24 cellular contexts compared by ENCODE assay signal in the genomic region with DNA sequence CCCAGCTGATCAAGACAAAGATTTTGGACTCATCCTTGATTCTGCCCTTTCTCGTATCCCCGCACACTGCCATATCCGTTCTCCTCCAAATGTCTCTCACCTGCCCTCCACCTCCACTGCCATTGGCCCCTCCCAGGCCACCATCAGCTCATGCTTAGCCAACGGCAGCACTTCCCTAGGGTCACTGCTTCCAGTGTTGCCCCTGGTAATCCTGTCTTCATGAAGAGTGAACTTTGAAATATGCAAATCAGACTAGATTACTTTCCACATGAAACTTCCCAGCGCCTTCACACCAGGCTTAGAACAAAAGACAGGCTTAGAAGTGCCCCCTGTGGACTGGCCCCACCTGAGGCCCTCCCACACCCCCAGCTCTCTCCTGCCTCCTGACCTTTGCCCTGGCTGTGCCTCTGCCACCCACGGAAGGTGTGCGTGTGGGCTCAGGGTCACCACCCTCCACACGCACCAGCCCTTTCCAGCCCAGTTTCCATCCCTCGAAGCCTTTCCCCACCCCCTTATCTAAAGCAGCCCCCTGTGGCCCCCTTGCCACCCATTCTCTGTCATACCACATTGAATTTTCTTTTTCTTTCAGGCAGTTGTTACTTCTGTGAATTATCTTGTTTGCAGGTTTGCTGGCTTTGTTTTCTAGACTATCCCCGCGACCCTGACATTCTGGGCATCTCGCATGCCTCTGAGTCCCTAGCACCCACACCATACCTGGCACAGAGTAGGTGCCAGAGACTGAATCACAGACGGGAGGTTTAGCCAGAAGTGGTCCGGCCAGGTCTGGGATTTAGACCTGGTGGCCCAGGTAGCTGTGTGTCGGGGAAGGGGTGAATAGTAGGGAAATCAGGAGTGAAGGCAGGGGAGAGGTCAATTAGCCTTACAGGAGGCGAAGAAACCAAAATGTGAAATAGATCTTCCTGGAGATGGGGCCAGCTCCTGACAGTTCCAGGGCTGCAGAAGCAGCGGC. TPM values are rescaled to one million over a fixed set of nuclear protein-coding genes. Genes with fewer than 3 reads are reported as not detected.
"Had no signal": no experiment of that assay in that cellular context is flagged by ENCODE, and none has a peak within 500 bp of the region (broad histone marks: within the 10 kb centered on the region; RNA-seq: fewer than 3 reads in every experiment).

No MANE protein-coding gene starts in this region.

- H3K4me3 ChIP-seq: left ventricle myocardium inferior, prostate gland, smooth muscle cell, transverse colon had no signal

- ATAC-seq: natural killer cell treated with Interleukin-12 subunit alpha and Interleukin-12 subunit beta and Interleukin-15 and Interleukin-18, amount 100 ng/mL, for 72 hours; right cardiac atrium had no signal

- H3K27ac ChIP-seq: brain microvascular endothelial cell, left ventricle myocardium inferior, prostate gland, transverse colon, VCaP had no signal

- DNase-seq: activated CD4-positive, alpha-beta memory T cell treated with anti-CD3 and anti-CD28 coated beads, Interleukin-2, amount 10 ng/mL, durations not matched to agents 7 days and 5 days; activated CD8-positive, alpha-beta memory T cell treated with anti-CD3 and anti-CD28 coated beads, Interleukin-2, amount 50 U/mL, for 4 hours; activated naive CD4-positive, alpha-beta T cell; anterior cingulate cortex; brain microvascular endothelial cell; cortex of kidney; effector memory CD4-positive, alpha-beta T cell; foreskin melanocyte; left ventricle myocardium inferior; mesenchymal stem cell; nucleus accumbens; right cardiac atrium; stimulated activated CD4-positive, alpha-beta T cell treated with anti-CD3 and anti-CD28 coated beads, Interleukin-4, amount 100 ng/mL, for 4 hours; stimulated activated CD8-positive, alpha-beta memory T cell treated with anti-CD3 and anti-CD28 coated beads, Interleukin-4, amount 100 ng/mL, for 48 hours; stimulated activated naive CD4-positive, alpha-beta T cell treated with Interleukin-2 at 50 U/mL for 16 hours; substantia nigra; transverse colon had no signal

- H3K9me3 Mint-ChIP-seq: activated CD4-positive, alpha-beta memory T cell treated with anti-CD3 and anti-CD28 coated beads, Interleukin-2, amount 10 ng/mL, durations not matched to agents 7 days and 5 days; natural killer cell treated with Interleukin-12 subunit alpha and Interleukin-12 subunit beta and Interleukin-15 and Interleukin-18, amount 100 ng/mL, for 72 hours had no signal

- H3K27ac Mint-ChIP-seq: activated CD4-positive, alpha-beta memory T cell treated with anti-CD3 and anti-CD28 coated beads, Interleukin-2, amount 10 ng/mL, durations not matched to agents 7 days and 5 days; natural killer cell treated with Interleukin-12 subunit alpha and Interleukin-12 subunit beta and Interleukin-15 and Interleukin-18, amount 100 ng/mL, for 72 hours had no signal

- H3K4me3 Mint-ChIP-seq: activated CD4-positive, alpha-beta memory T cell treated with anti-CD3 and anti-CD28 coated beads, Interleukin-2, amount 10 ng/mL, durations not matched to agents 7 days and 5 days; central memory CD8-positive, alpha-beta T cell; natural killer cell treated with Interleukin-12 subunit alpha and Interleukin-12 subunit beta and Interleukin-15 and Interleukin-18, amount 100 ng/mL, for 72 hours had no signal

RNA-seq across cellular contexts. Expression of a gene that starts 26.8 kb away (rescaled TPM):
- total RNA-seq: activated CD4-positive, alpha-beta memory T cell treated with anti-CD3 and anti-CD28 coated beads, Interleukin-2, amount 10 ng/mL, durations not matched to agents 7 days and 5 days; fibroblast of lung; left ventricle myocardium inferior; natural killer cell treated with Interleukin-12 subunit alpha and Interleukin-12 subunit beta and Interleukin-15 and Interleukin-18, amount 100 ng/mL, for 72 hours; right cardiac atrium; smooth muscle cell; T-helper 1 cell treated with Interleukin-12 subunit alpha and Interleukin-12 subunit beta and Interleukin-4 antibody, amounts not matched to agents 30 ng/mL and 1 ng/mL, for 36 hours; transverse colon had no signal

RNA-seq across cellular contexts. Expression of a gene that starts 38.9 kb away (rescaled TPM):
- total RNA-seq: activated CD4-positive, alpha-beta memory T cell treated with anti-CD3 and anti-CD28 coated beads, Interleukin-2, amount 10 ng/mL, durations not matched to agents 7 days and 5 days; fibroblast of lung; left ventricle myocardium inferior; natural killer cell treated with Interleukin-12 subunit alpha and Interleukin-12 subunit beta and Interleukin-15 and Interleukin-18, amount 100 ng/mL, for 72 hours; right cardiac atrium; smooth muscle cell; T-helper 1 cell treated with Interleukin-12 subunit alpha and Interleukin-12 subunit beta and Interleukin-4 antibody, amounts not matched to agents 30 ng/mL and 1 ng/mL, for 36 hours had no signal

RNA-seq across cellular contexts. Expression of a gene that starts 42.6 kb away (rescaled TPM):
- total RNA-seq: activated CD4-positive, alpha-beta memory T cell treated with anti-CD3 and anti-CD28 coated beads, Interleukin-2, amount 10 ng/mL, durations not matched to agents 7 days and 5 days; fibroblast of lung; left ventricle myocardium inferior; natural killer cell treated with Interleukin-12 subunit alpha and Interleukin-12 subunit beta and Interleukin-15 and Interleukin-18, amount 100 ng/mL, for 72 hours; prostate gland; smooth muscle cell; T-helper 1 cell treated with Interleukin-12 subunit alpha and Interleukin-12 subunit beta and Interleukin-4 antibody, amounts not matched to agents 30 ng/mL and 1 ng/mL, for 36 hours had no signal
